In the genomic region with DNA sequence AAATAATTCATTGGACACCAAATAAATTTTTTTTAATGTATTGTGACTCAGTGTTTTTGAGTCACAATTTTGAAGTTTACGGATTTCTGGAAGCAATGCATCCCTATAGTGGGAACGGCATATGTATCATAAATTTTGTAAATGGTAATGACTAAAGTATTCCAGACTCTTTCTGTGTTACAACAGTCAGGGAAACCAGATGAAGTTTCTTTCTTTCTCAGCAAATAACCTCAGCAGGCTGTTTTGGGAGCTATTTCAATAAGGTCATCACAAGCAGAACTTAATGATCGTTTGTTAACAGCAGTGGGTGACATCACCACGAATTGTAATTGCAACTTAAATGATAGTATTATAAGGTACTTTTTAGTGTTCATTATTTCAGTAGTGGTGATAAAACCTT, we compare ENCODE assay signal across 1 cellular context.
TF ChIP-seq lines count a peak whose summit lies in the region.

No MANE protein-coding gene starts in this region.

TF ChIP-seq in GM12878, 131 proteins besides CTCF, POLR2A, EP300 and RAD21 (continued from another document):
- TF ChIP-seq, protein P1, sequence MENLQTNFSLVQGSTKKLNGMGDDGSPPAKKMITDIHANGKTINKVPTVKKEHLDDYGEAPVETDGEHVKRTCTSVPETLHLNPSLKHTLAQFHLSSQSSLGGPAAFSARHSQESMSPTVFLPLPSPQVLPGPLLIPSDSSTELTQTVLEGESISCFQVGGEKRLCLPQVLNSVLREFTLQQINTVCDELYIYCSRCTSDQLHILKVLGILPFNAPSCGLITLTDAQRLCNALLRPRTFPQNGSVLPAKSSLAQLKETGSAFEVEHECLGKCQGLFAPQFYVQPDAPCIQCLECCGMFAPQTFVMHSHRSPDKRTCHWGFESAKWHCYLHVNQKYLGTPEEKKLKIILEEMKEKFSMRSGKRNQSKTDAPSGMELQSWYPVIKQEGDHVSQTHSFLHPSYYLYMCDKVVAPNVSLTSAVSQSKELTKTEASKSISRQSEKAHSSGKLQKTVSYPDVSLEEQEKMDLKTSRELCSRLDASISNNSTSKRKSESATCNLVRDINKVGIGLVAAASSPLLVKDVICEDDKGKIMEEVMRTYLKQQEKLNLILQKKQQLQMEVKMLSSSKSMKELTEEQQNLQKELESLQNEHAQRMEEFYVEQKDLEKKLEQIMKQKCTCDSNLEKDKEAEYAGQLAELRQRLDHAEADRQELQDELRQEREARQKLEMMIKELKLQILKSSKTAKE (IDR thresholded peaks at IDR 0.05; ENCODE audit: low read depth, poor library complexity, severe bottlenecking), result peak; percentile 12
- TF ChIP-seq TBL1XR1 (IDR thresholded peaks at IDR 0.05; ENCODE audit: low read depth, low read length) (no peak), IRF4 (IDR thresholded peaks at IDR 0.05; ENCODE audit: low read depth, low read length) (no peak), NR2F1 (conservative IDR thresholded peaks at IDR 0.05) (no peak), KAT2A (conservative IDR thresholded peaks at IDR 0.05; ENCODE audit: control insufficient read depth, low read depth, low read length) (no peak), ZSCAN29 (IDR thresholded peaks at IDR 0.05) (no peak), NR2C1 (IDR thresholded peaks at IDR 0.05) (no peak), NR2C2 (IDR thresholded peaks at IDR 0.05; ENCODE audit: borderline replicate concordance, control insufficient read depth, insufficient read length, low read depth) (no peak), IRF5 (IDR thresholded peaks at IDR 0.05; ENCODE audit: borderline replicate concordance) (no peak), PML (IDR thresholded peaks at IDR 0.05; ENCODE audit: low read length) (no peak), GATAD2B (conservative IDR thresholded peaks at IDR 0.05; ENCODE audit: low read depth) (no peak), FOXM1 (IDR thresholded peaks at IDR 0.05; ENCODE audit: low read depth, low read length) (peak; percentile 39; the same call in 1 of the 2 replicates), E2F4 (IDR thresholded peaks at IDR 0.05; ENCODE audit: low read depth, low read length) (no peak), POLR2AphosphoS5 (IDR thresholded peaks at IDR 0.05; ENCODE audit: low read length) (no peak), POLR2AphosphoS2 (IDR thresholded peaks at IDR 0.05; ENCODE audit: low read depth, low read length) (no peak)
